ENCODE assay signal across 10 cellular contexts in the genomic region with DNA sequence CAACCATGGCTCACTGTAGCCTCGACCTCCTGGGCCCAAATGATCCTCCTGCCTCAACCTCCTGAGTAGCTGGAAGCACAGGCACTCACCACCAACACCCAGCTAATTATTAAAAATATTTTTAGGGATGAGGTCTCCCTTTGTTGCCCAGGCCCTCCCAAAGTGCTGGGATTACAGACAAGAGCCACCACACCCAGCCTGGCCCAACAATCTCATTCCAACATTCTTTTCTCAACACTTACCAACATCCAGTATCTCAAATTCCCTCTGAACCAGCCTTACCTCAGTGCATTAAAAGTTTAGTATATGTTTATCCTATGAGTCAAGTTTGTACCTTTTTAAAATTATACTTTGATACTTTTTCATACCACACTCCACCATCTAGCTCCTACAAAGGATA. TPM values are rescaled to one million over a fixed set of nuclear protein-coding genes. Genes with fewer than 3 reads are reported as not detected.
DNase-seq lines count a peak whose midpoint lies in the region; ATAC-seq and TF ChIP-seq lines count a peak whose summit lies in the region.
"Had no signal": no experiment of that assay in that cellular context is flagged by ENCODE, and none has a peak within 500 bp of the region (broad histone marks: within the 10 kb centered on the region; RNA-seq: fewer than 3 reads in every experiment).

No MANE protein-coding gene starts in this region.

- no TSS peak for BruUV-seq in Caco-2 (replicated peaks; lab: Mats Ljungman, UMichigan)

- H3K27ac Mint-ChIP-seq in Caco-2 (ENCODE audit: unreplicated experiment): peak overlapping the region; percentile 81

- H3K4me3 ChIP-seq in Caco-2 (ENCODE audit: low read depth, low read length): no peak overlapping the region
- H3K4me3 ChIP-seq in SK-N-MC: no peak overlapping the region
- no peak overlapping the region for H3K4me3 ChIP-seq in skin epidermis

- H3K4me3 Mint-ChIP-seq in Caco-2 (ENCODE audit: unreplicated experiment): no peak overlapping the region

- DNase-seq in Caco-2 (no peak), SK-N-MC (ENCODE audit: low read depth, low spot score) (no peak), fibroblast of peridontal ligament (ENCODE audit: extremely low read depth) (peak; percentile 55), SW480 (ENCODE audit: low spot score) (no peak)
- DNase-seq: activated CD8-positive, alpha-beta memory T cell treated with anti-CD3 and anti-CD28 coated beads, Interleukin-2, amount 50 U/mL, for 4 hours; NCI-H1930 had no signal

- H3K27me3 Mint-ChIP-seq in Caco-2 (ENCODE audit: insufficient read depth, unreplicated experiment): no peaks in the 10 kb centered on the region

- H3K36me3 ChIP-seq in Caco-2 (ENCODE audit: control insufficient read depth, insufficient read depth, low read length) (peaks cover 5% of the 10 kb centered on the region), SK-N-MC (ENCODE audit: insufficient read depth, low read length) (peaks cover 85% of the 10 kb centered on the region)

- peaks cover 49% of the 10 kb centered on the region for H3K4me1 Mint-ChIP-seq in Caco-2 (ENCODE audit: low read depth, unreplicated experiment)

- H3K9ac ChIP-seq in SK-N-MC (ENCODE audit: insufficient read length): no peak overlapping the region

- no peaks in the 10 kb centered on the region for H3K27me3 ChIP-seq in Caco-2 (replicated peaks; ENCODE audit: control insufficient read depth, insufficient read depth, low read length)

- H3K9me3 Mint-ChIP-seq in Caco-2 (ENCODE audit: unreplicated experiment): no peaks in the 10 kb centered on the region

- CTCF ChIA-PET in Caco-2 (lab: Charles Lee): no interaction called here

- no peaks in the 10 kb centered on the region for H3K9me3 ChIP-seq in Caco-2
- H3K9me3 ChIP-seq in SK-N-MC (ENCODE audit: low read depth, low read length): no peaks in the 10 kb centered on the region

- TF ChIP-seq CTCF in Caco-2 (IDR thresholded peaks at IDR 0.05; ENCODE audit: insufficient read depth in 1 of 2, low read depth in 1 of 2, low read length in 1 of 2, severe bottlenecking in 1 of 2, unreplicated experiment in 1 of 2): no peak

- peaks cover 94% of the 10 kb centered on the region for H3K36me3 Mint-ChIP-seq in Caco-2 (ENCODE audit: insufficient read depth, unreplicated experiment)

- ATAC-seq in HG03354 (IDR thresholded peaks at IDR 0.05; ENCODE audit: poor library complexity, severe bottlenecking, unreplicated experiment) (no peak), GM18907 (IDR thresholded peaks at IDR 0.05; ENCODE audit: unreplicated experiment) (no peak), HG02981 (IDR thresholded peaks at IDR 0.05; ENCODE audit: unreplicated experiment) (no peak)

- intact Hi-C loops in Caco-2 (cut with micrococcal nuclease; ENCODE audit: unreplicated experiment): no loop called here

- H3K27ac ChIP-seq in SK-N-MC (peak overlapping the region; percentile 98), skin epidermis (peak overlapping the region in 19 of 21 experiments; percentile 55 to 88 (median 80))

- POLR2A ChIA-PET in Caco-2 (lab: Charles Lee): no interaction called here

- peaks cover 45% of the 10 kb centered on the region for H3K4me1 ChIP-seq in Caco-2

RNA-seq across cellular contexts. Expression of gene ANXA2, which starts 25.0 kb away (rescaled TPM):
- 1,141 and 1,158 TPM in 2 replicates for total RNA-seq in Caco-2 (2022)
